Comparison of ENCODE assay signal across 20 cellular contexts in the genomic region with DNA sequence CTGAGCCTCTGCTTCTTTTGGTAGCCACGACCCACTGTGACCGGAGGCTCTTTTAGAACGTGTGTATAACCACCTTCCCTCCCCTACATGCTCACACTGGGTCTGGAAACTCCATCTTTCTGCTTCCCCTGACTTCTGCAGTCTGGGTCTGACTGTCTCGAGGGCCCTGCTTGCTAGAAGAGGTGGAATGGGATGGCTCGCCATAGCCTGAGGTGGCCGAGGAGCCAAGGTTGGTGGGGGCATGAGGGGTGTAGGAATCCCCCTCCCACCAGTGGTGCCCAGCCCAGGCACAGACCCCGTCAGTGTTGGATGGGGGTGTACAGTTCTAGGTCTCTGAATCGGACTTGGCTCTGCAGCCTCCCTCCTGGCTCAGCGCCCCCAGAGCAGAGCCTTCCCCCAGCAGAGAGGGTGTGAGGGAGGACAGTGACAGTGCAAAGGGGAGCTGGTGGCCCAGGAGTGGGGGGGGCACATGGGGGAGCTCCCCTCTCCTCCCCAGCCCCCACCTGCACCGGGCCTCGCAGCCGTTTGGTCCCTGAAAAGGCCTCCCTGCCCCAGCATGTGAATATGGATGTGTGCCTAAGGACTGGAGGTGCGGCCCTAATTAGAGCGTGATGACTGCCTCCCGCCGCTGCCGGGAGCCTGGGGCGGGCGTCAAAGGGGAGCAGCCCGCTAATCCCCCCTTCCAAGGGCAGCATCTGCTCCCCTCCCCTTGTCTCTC.
A peak's percentile ranks its signal among the peaks of the same experiment; 100 is the strongest.
DNase-seq lines count a peak whose midpoint lies in the region; ATAC-seq and TF ChIP-seq lines count a peak whose summit lies in the region.
"Had no signal": no experiment of that assay in that cellular context is flagged by ENCODE, and none has a peak within 500 bp of the region (broad histone marks: within the 10 kb centered on the region; RNA-seq: fewer than 3 reads in every experiment).

No MANE protein-coding gene starts in this region.

- peaks cover 34% of the 10 kb centered on the region for H3K4me1 Mint-ChIP-seq in activated B cell treated with CpG ODN at 0.5 μM for 24 hours

- peaks cover 18% of the 10 kb centered on the region for H3K9me3 Mint-ChIP-seq in activated B cell treated with CpG ODN at 0.5 μM for 24 hours
- H3K9me3 Mint-ChIP-seq: activated T-helper 2 cell treated with anti-CD3 and anti-CD28 coated beads, Interferon-gamma antibody, Interleukin-2, Interleukin-4, amounts not matched to agents 10 μg/mL and 5 μg/mL and 100 μg/mL, durations not matched to agents 14 hours and 24 hours and 36 hours had no signal

- TF ChIP-seq CTCF in activated B cell treated with CpG ODN at 0.5 μM for 24 hours (IDR thresholded peaks at IDR 0.05) (no peak), sigmoid colon (IDR thresholded peaks at IDR 0.05) (no peak)

- no peak overlapping the region for H3K27ac Mint-ChIP-seq in activated B cell treated with CpG ODN at 0.5 μM for 24 hours
- H3K27ac Mint-ChIP-seq: activated CD8-positive, alpha-beta T cell treated with anti-CD3 and anti-CD28 coated beads, Interleukin-2, amount 10 ng/mL, durations not matched to agents 7 days and 5 days; activated T-helper 2 cell treated with anti-CD3 and anti-CD28 coated beads, Interferon-gamma antibody, Interleukin-2, Interleukin-4, amounts not matched to agents 10 μg/mL and 5 μg/mL and 100 μg/mL, durations not matched to agents 14 hours and 24 hours and 36 hours had no signal

- peaks cover 0 to 37% (median 0%) of the 10 kb centered on the region in 3 donors for H3K27me3 ChIP-seq in sigmoid colon
- H3K27me3 ChIP-seq in effector memory CD4-positive, alpha-beta T cell (replicated peaks; ENCODE audit: control insufficient read depth, insufficient read depth, low read length, poor library complexity, severe bottlenecking), result no peaks in the 10 kb centered on the region

- H3K36me3 ChIP-seq in sigmoid colon, result no peaks in the 10 kb centered on the region
- H3K36me3 ChIP-seq in effector memory CD4-positive, alpha-beta T cell (ENCODE audit: control insufficient read depth, insufficient read depth, low read length), result no peaks in the 10 kb centered on the region
- H3K36me3 ChIP-seq: gastroesophageal sphincter, neutrophil had no signal

- no peak for ATAC-seq in activated B cell treated with CpG ODN at 0.5 μM for 24 hours (ENCODE audit: low read depth)
- ATAC-seq: activated CD8-positive, alpha-beta T cell treated with anti-CD3 and anti-CD28 coated beads, Interleukin-2, amount 10 ng/mL, durations not matched to agents 7 days and 5 days; gastroesophageal sphincter; PC-3 had no signal

- intact Hi-C loops in activated B cell treated with CpG ODN at 0.5 μM for 24 hours (cut with micrococcal nuclease), result no loop called here
- intact Hi-C loops in sigmoid colon (cut with DNase I), result no loop called here

- no peak overlapping the region for H3K4me3 ChIP-seq in sigmoid colon
- no peak overlapping the region for H3K4me3 ChIP-seq in effector memory CD4-positive, alpha-beta T cell (ENCODE audit: insufficient read depth, low read depth, low read length, poor library complexity, severe bottlenecking)
- H3K4me3 ChIP-seq: gastroesophageal sphincter had no signal

- WGBS in sigmoid colon, 2 donors, result 32 to 49% methylated on average over 20 of the region's 20 CpGs

- peaks cover 0 to 11% (median 6%) of the 10 kb centered on the region in 4 donors for H3K9me3 ChIP-seq in sigmoid colon
- peaks cover 6% of the 10 kb centered on the region for H3K9me3 ChIP-seq in effector memory CD4-positive, alpha-beta T cell (ENCODE audit: control insufficient read depth, low read length)
- H3K9me3 ChIP-seq: neutrophil had no signal

- no peak overlapping the region for H3K27ac ChIP-seq in sigmoid colon
- H3K27ac ChIP-seq in effector memory CD4-positive, alpha-beta T cell (ENCODE audit: insufficient read depth, low read length, poor library complexity, severe bottlenecking), result no peak overlapping the region
- H3K27ac ChIP-seq: gastroesophageal sphincter, neutrophil had no signal

- POLR2A ChIA-PET in activated B cell treated with CpG ODN at 0.5 μM for 24 hours (lab: Charles Lee), result no interaction called here

- peaks cover 1% of the 10 kb centered on the region for H3K36me3 Mint-ChIP-seq in activated B cell treated with CpG ODN at 0.5 μM for 24 hours (ENCODE audit: low read depth)

- no peak for TF ChIP-seq EP300 in sigmoid colon (IDR thresholded peaks at IDR 0.05)

- H3K4me3 Mint-ChIP-seq in activated B cell treated with CpG ODN at 0.5 μM for 24 hours, result no peak overlapping the region
- H3K4me3 Mint-ChIP-seq: activated CD8-positive, alpha-beta T cell treated with anti-CD3 and anti-CD28 coated beads, Interleukin-2, amount 10 ng/mL, durations not matched to agents 7 days and 5 days; CD8-positive, alpha-beta memory T cell had no signal

- H3K27me3 Mint-ChIP-seq in activated B cell treated with CpG ODN at 0.5 μM for 24 hours, result peaks cover 29% of the 10 kb centered on the region

- DNase-seq in activated T-cell treated with anti-CD3 and anti-CD28 coated beads, Interleukin-2, amount 50 U/mL, for 1 hour, result peak; percentile 16
- no peak for DNase-seq in activated T-cell treated with anti-CD3 and anti-CD28 coated beads, Interleukin-2, amount 50 U/mL, for 48 hours
- DNase-seq in NCI-H1105 (lab: John Stamatoyannopoulos, UW) (peak; percentile 70), activated B cell treated with CpG ODN at 0.5 μM for 24 hours (peak; percentile 13), sigmoid colon (peak; percentile 42), HCEC 1CT (no peak), SW480 (ENCODE audit: low spot score) (no peak)
- DNase-seq in effector memory CD4-positive, alpha-beta T cell, result no peak
- DNase-seq: activated CD8-positive, alpha-beta T cell treated with anti-CD3 and anti-CD28 coated beads, Interleukin-2, amount 10 ng/mL, durations not matched to agents 7 days and 5 days; amygdala; IMR-90; mammary epithelial cell; MV-4-11; NCI-H510A; PC-3; stimulated activated CD4-positive, alpha-beta T cell treated with anti-CD3 and anti-CD28 coated beads, Interleukin-4, amount 100 ng/mL, for 24 hours had no signal

- H3K4me1 ChIP-seq in sigmoid colon, result no peaks in the 10 kb centered on the region
- H3K4me1 ChIP-seq in effector memory CD4-positive, alpha-beta T cell (ENCODE audit: control insufficient read depth, insufficient read depth, low read length, poor library complexity, severe bottlenecking), result no peaks in the 10 kb centered on the region
- H3K4me1 ChIP-seq: gastroesophageal sphincter had no signal

- CTCF ChIA-PET in activated B cell treated with CpG ODN at 0.5 μM for 24 hours (lab: Charles Lee), result no interaction called here

- no peak for TF ChIP-seq POLR2A in sigmoid colon (IDR thresholded peaks at IDR 0.05)

Comparison
In these comparisons a context has a peak if more than half of its experiments do, and no peak if none do; other contexts are left out.
1. DNase-seq: peak in activated T-cell treated with anti-CD3 and anti-CD28 coated beads, Interleukin-2, amount 50 U/mL, for 1 hour (single experiment), NCI-H1105 (single experiment), activated B cell treated with CpG ODN at 0.5 μM for 24 hours (single experiment) and sigmoid colon (single experiment); none in activated T-cell treated with anti-CD3 and anti-CD28 coated beads, Interleukin-2, amount 50 U/mL, for 48 hours (0 of 2), HCEC 1CT (single experiment), SW480 (single experiment) and effector memory CD4-positive, alpha-beta T cell (0 of 3).